8 cellular contexts compared by ENCODE assay signal in genomic region chr3:141308588-141309218, GRCh38. TPM values are rescaled to one million over a fixed set of nuclear protein-coding genes. Genes with fewer than 3 reads are reported as not detected.
A peak's percentile ranks its signal among the peaks of the same experiment; 100 is the strongest.
DNase-seq lines count a peak whose midpoint lies in the region; ATAC-seq and TF ChIP-seq lines count a peak whose summit lies in the region.

No MANE protein-coding gene starts in this region.

- H3K27ac Mint-ChIP-seq in activated CD4-positive, alpha-beta T cell treated with anti-CD3 and anti-CD28 coated beads, Interleukin-2, amount 10 ng/mL, durations not matched to agents 7 days and 5 days, result peak overlapping the region; percentile 88

- POLR2A ChIA-PET in activated CD4-positive, alpha-beta T cell treated with anti-CD3 and anti-CD28 coated beads, Interleukin-2, amount 10 ng/mL, durations not matched to agents 7 days and 5 days (lab: Charles Lee), result no interaction called here

- TF ChIP-seq CTCF in right lobe of liver (IDR thresholded peaks at IDR 0.05), result peak; percentile 50 to 72 (median 62)

- H3K27me3 ChIP-seq in right lobe of liver, result no peaks in the 10 kb centered on the region

- H3K9me3 Mint-ChIP-seq in activated CD4-positive, alpha-beta T cell treated with anti-CD3 and anti-CD28 coated beads, Interleukin-2, amount 10 ng/mL, durations not matched to agents 7 days and 5 days, result no peaks in the 10 kb centered on the region

- peaks cover 0 to 16% (median 3%) of the 10 kb centered on the region in 4 donors for H3K4me1 ChIP-seq in right lobe of liver

- in situ Hi-C loops in T47D (cut with HindIII; ENCODE audit: low pct_unique_long_range_greater_than_20kb, low sequenced_read_pairs), result no loop called here

- ATAC-seq in right lobe of liver (peak; percentile 64 to 74 (median 70)), GM21367 (IDR thresholded peaks at IDR 0.05; ENCODE audit: unreplicated experiment) (no peak), HG03565 (IDR thresholded peaks at IDR 0.05; ENCODE audit: unreplicated experiment) (no peak)

- H3K27ac ChIP-seq in right lobe of liver, result peak overlapping the region in 1 of 3 donors; percentile 20

- H3K36me3 ChIP-seq in right lobe of liver, result no peaks in the 10 kb centered on the region

- no peaks in the 10 kb centered on the region for H3K9me3 ChIP-seq in right lobe of liver

- no peak for DNase-seq in activated CD4-positive, alpha-beta T cell treated with anti-CD3 and anti-CD28 coated beads, Interleukin-2, amount 10 ng/mL, durations not matched to agents 7 days and 5 days
- DNase-seq in activated CD4-positive, alpha-beta T cell treated with anti-CD3 and anti-CD28 coated beads, Interleukin-2, amount 50 U/mL, for 4 hours, result no peak
- DNase-seq in NCI-H2171 (lab: John Stamatoyannopoulos, UW) (peak; percentile 67), T47D (ENCODE audit: low read depth in 1 of 2, low spot score in 1 of 2) (peak; percentile 89 to 91), right lobe of liver (peak; percentile 75 to 82 (median 81)), NOMO-1 (lab: John Stamatoyannopoulos, UW; ENCODE audit: unreplicated experiment in 2 of 2) (no peak)

- WGBS in right lobe of liver (ENCODE audit: insufficient coverage, low coverage, low lambda C conversion rate, missing lambda C conversion rate), result 50% methylated on average over 2 of the region's 13 CpGs

- H3K4me3 ChIP-seq in right lobe of liver, result no peak overlapping the region

- H3K4me1 Mint-ChIP-seq in activated CD4-positive, alpha-beta T cell treated with anti-CD3 and anti-CD28 coated beads, Interleukin-2, amount 10 ng/mL, durations not matched to agents 7 days and 5 days, result peaks cover 70% of the 10 kb centered on the region

- TF ChIP-seq POLR2A in right lobe of liver (IDR thresholded peaks at IDR 0.05), result no peak

- CTCF ChIA-PET in activated CD4-positive, alpha-beta T cell treated with anti-CD3 and anti-CD28 coated beads, Interleukin-2, amount 10 ng/mL, durations not matched to agents 7 days and 5 days (lab: Charles Lee), result interaction anchor here (1.3 to 5.5 kb wide), 3 partner anchors 132 to 152 kb away, joined by 3 to 34 read pairs (median 6); no protein-coding TSS in a partner anchor

- H3K36me3 Mint-ChIP-seq in activated CD4-positive, alpha-beta T cell treated with anti-CD3 and anti-CD28 coated beads, Interleukin-2, amount 10 ng/mL, durations not matched to agents 7 days and 5 days (ENCODE audit: low read depth), result peaks cover 5% of the 10 kb centered on the region

- no peaks in the 10 kb centered on the region for H3K27me3 Mint-ChIP-seq in activated CD4-positive, alpha-beta T cell treated with anti-CD3 and anti-CD28 coated beads, Interleukin-2, amount 10 ng/mL, durations not matched to agents 7 days and 5 days

- intact Hi-C loops in right lobe of liver (cut with DNase I), result loop anchor here (5.0 to 10.0 kb wide), 2 partner anchors 146 to 149 kb away; no protein-coding TSS in a partner anchor

- H3K4me3 Mint-ChIP-seq in activated CD4-positive, alpha-beta T cell treated with anti-CD3 and anti-CD28 coated beads, Interleukin-2, amount 10 ng/mL, durations not matched to agents 7 days and 5 days, result no peak overlapping the region

RNA-seq across cellular contexts. Expression of gene ZBTB38, which starts 59.6 kb away (rescaled TPM):
- 10 to 100 TPM; 20.0 to 26.1 TPM for total RNA-seq in activated CD4-positive, alpha-beta T cell treated with anti-CD3 and anti-CD28 coated beads, Interleukin-2, amount 10 ng/mL, durations not matched to agents 7 days and 5 days
- total RNA-seq in right lobe of liver, result 10 to 100 TPM; 29.4 to 75.2 (median 36.6) TPM

Comparison
In these comparisons a context has a peak if more than half of its experiments do, and no peak if none do; other contexts are left out.
1. DNase-seq: peak in NCI-H2171 (single experiment), T47D (2 of 2) and right lobe of liver (3 of 3); none in activated CD4-positive, alpha-beta T cell treated with anti-CD3 and anti-CD28 coated beads, Interleukin-2, amount 10 ng/mL, durations not matched to agents 7 days and 5 days (single experiment), activated CD4-positive, alpha-beta T cell treated with anti-CD3 and anti-CD28 coated beads, Interleukin-2, amount 50 U/mL, for 4 hours (0 of 2) and NOMO-1 (0 of 2).
2. ATAC-seq: peak in right lobe of liver (4 of 4); none in GM21367 (single experiment) and HG03565 (single experiment).